ENCODE assay signal across 8 cellular contexts in genomic region chr2:85594715-85595377, GRCh38. TPM values are rescaled to one million over a fixed set of nuclear protein-coding genes. Genes with fewer than 3 reads are reported as not detected.
DNase-seq lines count a peak whose midpoint lies in the region; ATAC-seq and TF ChIP-seq lines count a peak whose summit lies in the region.

No MANE protein-coding gene starts in this region.

- ATAC-seq in GM19035 (IDR thresholded peaks at IDR 0.05; ENCODE audit: unreplicated experiment) (peak; percentile 53), HG03280 (IDR thresholded peaks at IDR 0.05; ENCODE audit: unreplicated experiment) (peak; percentile 40), lung (ENCODE audit: insufficient read depth, low FRiP score) (no peak)

- WGBS in lung, 2 donors, result 11% methylated on average over 23 of the region's 23 CpGs

- intact Hi-C loops in A673 (cut with micrococcal nuclease; ENCODE audit: unreplicated experiment), result no loop called here
- intact Hi-C loops in ascending aorta (cut with DNase I), result no loop called here
- intact Hi-C loops in uterus (cut with DNase I; ENCODE audit: low total_unique reads), result no loop called here

- H3K4me1 ChIP-seq in A673 (ENCODE audit: insufficient read depth, low read length, poor library complexity, severe bottlenecking) (no peaks in the 10 kb centered on the region), ascending aorta (peaks cover 17 to 34% of the 10 kb centered on the region in 2 donors), lung (ENCODE audit: control insufficient read depth in 2 of 2, insufficient read depth in 2 of 2, low read length in 2 of 2) (peaks cover 9 to 28% of the 10 kb centered on the region in 2 donors), uterus (peaks cover 3 to 18% of the 10 kb centered on the region in 2 donors)

- H3K36me3 ChIP-seq in A673 (ENCODE audit: insufficient read depth, low read length, poor library complexity, severe bottlenecking) (peaks cover 17% of the 10 kb centered on the region), ascending aorta (peaks cover 22 to 31% of the 10 kb centered on the region in 2 donors), lung (ENCODE audit: control insufficient read depth in 2 of 2, insufficient read depth in 2 of 2, low read length in 2 of 2) (peaks cover 0 to 33% of the 10 kb centered on the region in 2 donors), uterus (no peaks in the 10 kb centered on the region)

- no peak for TF ChIP-seq CTCF in A673 (conservative IDR thresholded peaks at IDR 0.05; ENCODE audit: low read depth, low read length)
- no peak for TF ChIP-seq CTCF in ascending aorta (IDR thresholded peaks at IDR 0.05)
- no peak for TF ChIP-seq CTCF in lung (IDR thresholded peaks at IDR 0.05; ENCODE audit: control extremely low read depth, extremely low read depth)
- no peak for TF ChIP-seq CTCF in uterus (IDR thresholded peaks at IDR 0.05)

- CTCF ChIA-PET in A673 (lab: Charles Lee), result interaction anchor here (0.6 kb wide), 1 partner anchor 188 kb away, joined by 3 read pairs; no protein-coding TSS in a partner anchor

- peak overlapping the region; percentile 83 for H3K27ac ChIP-seq in A673 (ENCODE audit: low read depth, low read length, poor library complexity, severe bottlenecking)
- H3K27ac ChIP-seq in ascending aorta, result peak overlapping the region; percentile 79 to 87
- H3K27ac ChIP-seq in lung (ENCODE audit: low read depth in 1 of 2, low read length in 1 of 2), result peak overlapping the region; percentile 89 to 93
- H3K27ac ChIP-seq in uterus, result peak overlapping the region; percentile 86 to 92

- peak overlapping the region; percentile 82 for H3K4me3 ChIP-seq in A673 (ENCODE audit: low read depth, low read length, poor library complexity, severe bottlenecking)
- peak overlapping the region; percentile 63 to 84 for H3K4me3 ChIP-seq in ascending aorta
- peak overlapping the region; percentile 48 for H3K4me3 ChIP-seq in lung
- H3K4me3 ChIP-seq in uterus, result peak overlapping the region; percentile 58 to 90

- POLR2A ChIA-PET in A673 (lab: Charles Lee; ENCODE audit: low non-redundant PET), result interaction anchor here (0.6 kb wide), 2 partner anchors 14 to 48 kb away, joined by 3 read pairs; no protein-coding TSS in a partner anchor

- no peaks in the 10 kb centered on the region for H3K9me3 ChIP-seq in A673 (ENCODE audit: low read depth, low read length, poor library complexity, severe bottlenecking)
- H3K9me3 ChIP-seq in ascending aorta, result no peaks in the 10 kb centered on the region
- H3K9me3 ChIP-seq in lung (ENCODE audit: control insufficient read depth in 2 of 2, insufficient read depth in 1 of 2, low read length in 1 of 2), result no peaks in the 10 kb centered on the region
- H3K9me3 ChIP-seq in uterus, result no peaks in the 10 kb centered on the region

- TF ChIP-seq POLR2A in uterus (IDR thresholded peaks at IDR 0.05), result no peak

- BruUV-seq in A673 (replicated peaks; lab: Mats Ljungman, UMichigan), result TSS peak; percentile 94

- DNase-seq in A673 (ENCODE audit: low spot score), result no peak
- no peak for DNase-seq in ascending aorta (ENCODE audit: low spot score in 2 of 2)
- no peak for DNase-seq in lung (ENCODE audit: low spot score)
- DNase-seq in uterus, result no peak
- no peak for DNase-seq in occipital lobe (lab: John Stamatoyannopoulos, UW)
- no peak for DNase-seq in ureter (ENCODE audit: low spot score)

- H3K27me3 ChIP-seq in A673 (replicated peaks; ENCODE audit: insufficient read depth, low read depth, low read length, poor library complexity) (no peaks in the 10 kb centered on the region), ascending aorta (no peaks in the 10 kb centered on the region), lung (ENCODE audit: control insufficient read depth, insufficient read depth) (no peaks in the 10 kb centered on the region), uterus (no peaks in the 10 kb centered on the region)

RNA-seq across cellular contexts. Expression of gene RNF181, which starts 0.7 kb away (rescaled TPM):
- total RNA-seq in A673 (2021), result 78.5 and 99.1 TPM in 2 replicates
- 157 TPM for total RNA-seq in ascending aorta
- total RNA-seq in lung, result 100 to 1,000 TPM in 1 of 2 donors, 10 to 100 TPM in 1; 90.2 to 105 TPM
- polyA plus RNA-seq in lung, result 100 to 1,000 TPM; 265 to 296 TPM
- 100 to 1,000 TPM in 2 of 4 donors, 10 to 100 TPM in 2; 53.0 to 362 (median 175) TPM for total RNA-seq in uterus
- 38.8 TPM for total RNA-seq in occipital lobe
- total RNA-seq in ureter, result 115 TPM

RNA-seq across cellular contexts. Expression of gene TMEM150A, which starts 7.7 kb away (rescaled TPM):
- total RNA-seq in A673 (2021) (6.4 and 6.6 TPM in 2 replicates), ascending aorta (26.7 TPM), lung (10 to 100 TPM; 10.2 to 29.0 TPM), uterus (10 to 100 TPM in 1 of 4 donors, 1 to 10 TPM in 2, not detected in 1; 2.6 to 24.1 (median 7.8) TPM), occipital lobe (4.8 TPM), ureter (19.5 TPM)
- polyA plus RNA-seq in lung, result 10 to 100 TPM; 34.5 to 48.6 TPM

RNA-seq across cellular contexts. Expression of gene VAMP5, which starts 10.6 kb away (rescaled TPM):
- total RNA-seq in A673 (2021) (2.1 and 3.8 TPM in 2 replicates), ascending aorta (114 TPM), lung (10 to 100 TPM; 18.5 to 68.8 TPM), uterus (100 to 1,000 TPM in 2 of 4 donors, 10 to 100 TPM in 2; 25.6 to 197 (median 99.5) TPM), occipital lobe (3.6 TPM), ureter (32.8 TPM)
- polyA plus RNA-seq in lung, result 100 to 1,000 TPM in 1 of 2 donors, 10 to 100 TPM in 1; 77.3 to 165 TPM

RNA-seq across cellular contexts. Expression of gene C2orf68, which starts 17.0 kb away (rescaled TPM):
- total RNA-seq in A673 (2021), result 46.4 and 48.6 TPM in 2 replicates
- 1.6 TPM for total RNA-seq in ascending aorta
- total RNA-seq in lung, result 10 to 100 TPM; 38.4 to 43.0 TPM
- 10 to 100 TPM; 23.2 to 51.9 TPM for polyA plus RNA-seq in lung
- total RNA-seq in uterus, result 10 to 100 TPM; 19.0 to 44.8 (median 28.2) TPM
- 27.8 TPM for total RNA-seq in occipital lobe
- 43.1 TPM for total RNA-seq in ureter

RNA-seq across cellular contexts. Expression of gene VAMP8, which starts 17.5 kb away (rescaled TPM):
- total RNA-seq in A673 (2021) (not detected in 2 replicates), ascending aorta (10.0 TPM), lung (100 to 1,000 TPM in 1 of 2 donors, 10 to 100 TPM in 1; 64.0 to 207 TPM), uterus (10 to 100 TPM in 1 of 4 donors, 1 to 10 TPM in 2, not detected in 1; 1.3 to 12.3 (median 5.2) TPM), occipital lobe (0.94 TPM), ureter (165 TPM)
- polyA plus RNA-seq in lung, result 100 to 1,000 TPM; 434 to 626 TPM
